Comparison of ENCODE assay signal across 22 cellular contexts in the genomic region with DNA sequence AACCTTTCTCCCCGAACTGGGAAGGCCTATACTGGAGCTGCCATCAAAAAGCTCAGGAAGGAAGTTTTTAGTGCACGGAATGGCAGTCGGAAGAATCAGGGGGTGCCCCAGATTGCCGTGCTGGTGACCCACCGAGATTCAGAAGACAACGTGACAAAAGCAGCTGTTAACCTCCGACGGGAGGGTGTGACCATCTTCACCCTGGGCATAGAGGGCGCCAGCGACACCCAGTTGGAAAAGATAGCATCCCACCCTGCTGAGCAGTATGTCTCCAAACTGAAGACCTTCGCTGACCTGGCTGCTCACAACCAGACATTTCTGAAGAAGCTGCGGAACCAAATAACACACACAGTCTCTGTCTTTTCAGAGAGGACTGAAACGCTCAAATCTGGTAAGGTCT. TPM values are rescaled to one million over a fixed set of nuclear protein-coding genes. Genes with fewer than 3 reads are reported as not detected.
"Had no signal": no experiment of that assay in that cellular context is flagged by ENCODE, and none has a peak within 500 bp of the region (broad histone marks: within the 10 kb centered on the region; RNA-seq: fewer than 3 reads in every experiment).

No MANE protein-coding gene starts in this region.

- H3K27ac Mint-ChIP-seq: IgD-negative memory B cell had no signal

- ATAC-seq: K562 had no signal

- H3K36me3 Mint-ChIP-seq: IgD-negative memory B cell had no signal

- H3K4me1 Mint-ChIP-seq: IgD-negative memory B cell had no signal

- DNase-seq: MV-4-11, NCI-H1092, NCI-H1105 treated with DMSO at 0.1 percent for 48 hours, NCI-H1417 treated with DMSO at 0.1 percent for 48 hours, NCI-H146, NCI-H1694 treated with DMSO at 0.1 percent for 48 hours, NCI-H1930, NCI-H2081, NCI-H2171, NCI-H226, NCI-H446, NCI-H510A, NCI-H524 treated with DMSO at 0.1 percent for 48 hours, NCI-H69, NCI-H774, RPMI8226, SHP77 had no signal

- H3K4me3 ChIP-seq: K562 had no signal

- H3K4me2 ChIP-seq: KMS-11 had no signal

- H3K9me3 Mint-ChIP-seq: IgD-negative memory B cell had no signal

- H3K4me3 Mint-ChIP-seq: IgD-negative memory B cell had no signal

- H3K9ac ChIP-seq: KMS-11 had no signal

RNA-seq across cellular contexts. Expression of gene COL6A6, which starts 48.2 kb away (rescaled TPM):
- total RNA-seq: MCF 10A, SK-MEL-5 had no signal
